In the genomic region with DNA sequence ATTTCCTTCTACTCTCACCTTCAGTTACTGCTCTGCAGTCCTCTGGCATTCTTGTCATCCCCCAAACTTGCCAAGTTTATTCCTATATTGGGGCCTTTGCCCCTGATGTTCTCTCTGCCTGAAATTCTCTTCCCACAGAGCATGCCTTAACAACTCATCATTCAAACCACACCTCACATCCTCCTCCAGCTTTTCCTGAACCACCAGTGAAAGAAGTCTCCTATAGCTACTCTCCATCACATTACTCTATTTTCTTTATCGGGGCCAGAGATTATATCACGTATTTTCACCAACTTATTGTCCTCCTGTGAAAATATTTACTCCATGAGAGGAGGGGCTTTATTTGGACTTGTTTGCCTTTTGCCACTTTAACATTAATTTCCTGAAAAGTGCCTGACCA, we compare ENCODE assay signal across 23 cellular contexts. TPM values are rescaled to one million over a fixed set of nuclear protein-coding genes. Genes with fewer than 3 reads are reported as not detected.
DNase-seq lines count a peak whose midpoint lies in the region; ATAC-seq and TF ChIP-seq lines count a peak whose summit lies in the region.
"Had no signal": no experiment of that assay in that cellular context is flagged by ENCODE, and none has a peak within 500 bp of the region (broad histone marks: within the 10 kb centered on the region; RNA-seq: fewer than 3 reads in every experiment).

No MANE protein-coding gene starts in this region.

- H3K9ac ChIP-seq in fibroblast of lung (ENCODE audit: insufficient read depth, low read length), result no peak overlapping the region
- H3K9ac ChIP-seq in neuronal stem cell (ENCODE audit: low read depth, low read length, poor library complexity), result no peak overlapping the region
- H3K9ac ChIP-seq: BLaER1 treated with 17β-estradiol and CSF1 and Interleukin-3, amounts not matched to agents 10 nM and 100 nM had no signal

- H3K9me3 Mint-ChIP-seq in activated CD4-positive, alpha-beta T cell treated with anti-CD3 and anti-CD28 coated beads for 36 hours (ENCODE audit: low read depth), result no peaks in the 10 kb centered on the region
- H3K9me3 Mint-ChIP-seq: IgD-negative memory B cell; neural crest cell; stimulated activated naive CD8-positive, alpha-beta T cell treated with anti-CD3 and anti-CD28 coated beads, Interleukin-15, Interleukin-2, amounts not matched to agents 100 ng/mL and 50 ng/mL, for 24 hours had no signal

- H3K79me1 ChIP-seq in neuronal stem cell (ENCODE audit: low read depth, low read length), result no peaks in the 10 kb centered on the region

- H3K23ac ChIP-seq in neuronal stem cell (ENCODE audit: low read depth, low read length, poor library complexity), result no peak overlapping the region

- H3K9me3 ChIP-seq in fibroblast of lung (ENCODE audit: control insufficient read depth, insufficient read depth, low read depth, low read length) (no peaks in the 10 kb centered on the region), neuronal stem cell (replicated peaks in 1 of 2; ENCODE audit: control insufficient read depth in 2 of 2, insufficient read depth in 1 of 2, low read depth in 1 of 2, low read length in 2 of 2) (peaks cover 0 to 1% of the 10 kb centered on the region in 2 donors)
- H3K9me3 ChIP-seq: adrenal gland; BLaER1 treated with 17β-estradiol and CSF1 and Interleukin-3, amounts not matched to agents 10 nM and 100 nM; mucosa of descending colon; spleen; tibial nerve had no signal

- H4K91ac ChIP-seq in neuronal stem cell (ENCODE audit: low read depth, low read length, poor library complexity), result no peak overlapping the region

- no peak for ATAC-seq in activated CD4-positive, alpha-beta T cell treated with anti-CD3 and anti-CD28 coated beads for 36 hours
- ATAC-seq: mucosa of descending colon had no signal

- H2BK12ac ChIP-seq in neuronal stem cell (ENCODE audit: low read length), result no peak overlapping the region

- no peaks in the 10 kb centered on the region for H3K4me1 Mint-ChIP-seq in activated CD4-positive, alpha-beta T cell treated with anti-CD3 and anti-CD28 coated beads for 36 hours
- H3K4me1 Mint-ChIP-seq: IgD-negative memory B cell, neural crest cell had no signal

- H3K36me3 Mint-ChIP-seq in activated CD4-positive, alpha-beta T cell treated with anti-CD3 and anti-CD28 coated beads for 36 hours (ENCODE audit: low read depth), result no peaks in the 10 kb centered on the region
- H3K36me3 Mint-ChIP-seq: IgD-negative memory B cell had no signal

- no peak overlapping the region for H2BK5ac ChIP-seq in neuronal stem cell (ENCODE audit: low read length)

- H3K27ac Mint-ChIP-seq in activated CD4-positive, alpha-beta T cell treated with anti-CD3 and anti-CD28 coated beads for 36 hours, result no peak overlapping the region
- H3K27ac Mint-ChIP-seq: IgD-negative memory B cell; stimulated activated naive CD8-positive, alpha-beta T cell treated with anti-CD3 and anti-CD28 coated beads, Interleukin-15, Interleukin-2, amounts not matched to agents 100 ng/mL and 50 ng/mL, for 24 hours had no signal

- H3K4me3 ChIP-seq in fibroblast of lung (replicated peaks in 1 of 4; ENCODE audit: control extremely low read depth in 1 of 4, insufficient read depth in 1 of 4, low read depth in 3 of 4, low read length in 4 of 4) (no peak overlapping the region), skeletal muscle cell (ENCODE audit: low read depth, low read length) (no peak overlapping the region), neuronal stem cell (ENCODE audit: low read length in 2 of 2) (no peak overlapping the region)
- H3K4me3 ChIP-seq: adrenal gland; BLaER1 treated with 17β-estradiol and CSF1 and Interleukin-3, amounts not matched to agents 10 nM and 100 nM; mucosa of descending colon; spleen; tibial nerve had no signal

- H3K36me3 ChIP-seq in fibroblast of lung (ENCODE audit: control insufficient read depth, insufficient read depth, low read length) (no peaks in the 10 kb centered on the region), neuronal stem cell (replicated peaks in 1 of 2; ENCODE audit: control insufficient read depth in 2 of 2, insufficient read depth in 2 of 2, low read length in 2 of 2) (no peaks in the 10 kb centered on the region)
- H3K36me3 ChIP-seq: adrenal gland; BLaER1 treated with 17β-estradiol and CSF1 and Interleukin-3, amounts not matched to agents 10 nM and 100 nM; spleen; tibial nerve had no signal

- POLR2A ChIA-PET in activated CD4-positive, alpha-beta T cell treated with anti-CD3 and anti-CD28 coated beads for 36 hours (lab: Charles Lee), result no interaction called here

- H3K79me2 ChIP-seq in fibroblast of lung (ENCODE audit: control insufficient read depth, insufficient read depth, low read length), result no peaks in the 10 kb centered on the region

- H2AFZ ChIP-seq in fibroblast of lung (ENCODE audit: low read length), result no peak overlapping the region
- no peak overlapping the region for H2AFZ ChIP-seq in neuronal stem cell (ENCODE audit: low read length)

- H3K27me3 Mint-ChIP-seq in activated CD4-positive, alpha-beta T cell treated with anti-CD3 and anti-CD28 coated beads for 36 hours, result no peaks in the 10 kb centered on the region
- H3K27me3 Mint-ChIP-seq: IgD-negative memory B cell; stimulated activated naive CD8-positive, alpha-beta T cell treated with anti-CD3 and anti-CD28 coated beads, Interleukin-15, Interleukin-2, amounts not matched to agents 100 ng/mL and 50 ng/mL, for 24 hours had no signal

- no peak overlapping the region for H3K4me3 Mint-ChIP-seq in activated CD4-positive, alpha-beta T cell treated with anti-CD3 and anti-CD28 coated beads for 36 hours
- H3K4me3 Mint-ChIP-seq: IgD-negative memory B cell; neural crest cell; stimulated activated naive CD8-positive, alpha-beta T cell treated with anti-CD3 and anti-CD28 coated beads, Interleukin-15, Interleukin-2, amounts not matched to agents 100 ng/mL and 50 ng/mL, for 24 hours had no signal

- H3K4me1 ChIP-seq in fibroblast of lung (ENCODE audit: control insufficient read depth, extremely low read depth, insufficient read depth, low read length), result no peaks in the 10 kb centered on the region
- peaks cover 0 to 4% of the 10 kb centered on the region in 2 donors for H3K4me1 ChIP-seq in neuronal stem cell (ENCODE audit: control insufficient read depth in 2 of 2, insufficient read depth in 1 of 2, low read depth in 1 of 2, low read length in 2 of 2)
- H3K4me1 ChIP-seq: BLaER1 treated with 17β-estradiol and CSF1 and Interleukin-3, amounts not matched to agents 10 nM and 100 nM had no signal

- no peak overlapping the region for H4K8ac ChIP-seq in neuronal stem cell (ENCODE audit: low read depth, low read length)

- no peak overlapping the region for H2BK15ac ChIP-seq in neuronal stem cell (ENCODE audit: low read length)

- no peaks in the 10 kb centered on the region for H4K20me1 ChIP-seq in fibroblast of lung (ENCODE audit: control insufficient read depth, extremely low read depth, insufficient read depth, low read length)
- H4K20me1 ChIP-seq: BLaER1 treated with 17β-estradiol and CSF1 and Interleukin-3, amounts not matched to agents 10 nM and 100 nM had no signal

- DNase-seq in EH (ENCODE audit: low read depth), result peak; percentile 90
- peak; percentile 70 for DNase-seq in NCI-H226
- peak; percentile 43 to 97 for DNase-seq in fibroblast of lung (ENCODE audit: low read depth in 2 of 2)
- peak; percentile 90 for DNase-seq in skeletal muscle cell (ENCODE audit: low read depth)
- no peak for DNase-seq in activated CD4-positive, alpha-beta T cell treated with anti-CD3 and anti-CD28 coated beads for 36 hours
- no peak for DNase-seq in Kasumi-1 (lab: John Stamatoyannopoulos, UW)
- no peak for DNase-seq in neuronal stem cell (ENCODE audit: low spot score)
- DNase-seq: activated CD8-positive, alpha-beta memory T cell treated with anti-CD3 and anti-CD28 coated beads, Interleukin-2, amount 50 U/mL, for 48 hours; activated gamma-delta T cell; adrenal gland; Calu3; MM.1S; mucosa of descending colon; NCI-H2171 treated with DMSO at 0.1 percent for 48 hours; OCI-M1; SHP77; spleen; stimulated activated CD4-positive, alpha-beta T cell treated with anti-CD3 and anti-CD28 coated beads, Interleukin-4, amount 100 ng/mL, for 24 hours had no signal

- H3K27ac ChIP-seq in fibroblast of lung (ENCODE audit: insufficient read depth, low read length), result no peak overlapping the region
- no peak overlapping the region for H3K27ac ChIP-seq in neuronal stem cell (replicated peaks; ENCODE audit: low read length)
- H3K27ac ChIP-seq: adrenal gland; BLaER1 treated with 17β-estradiol and CSF1 and Interleukin-3, amounts not matched to agents 10 nM and 100 nM; spleen had no signal

- H3K27me3 ChIP-seq in fibroblast of lung (ENCODE audit: control insufficient read depth, insufficient read depth, low read length) (no peaks in the 10 kb centered on the region), neuronal stem cell (ENCODE audit: control insufficient read depth in 3 of 3, insufficient read depth in 3 of 3, low read depth in 1 of 3, low read length in 3 of 3) (no peaks in the 10 kb centered on the region)
- H3K27me3 ChIP-seq: adrenal gland; BLaER1 treated with 17β-estradiol and CSF1 and Interleukin-3, amounts not matched to agents 10 nM and 100 nM; spleen; tibial nerve had no signal

- TF ChIP-seq CTCF in fibroblast of lung (conservative IDR thresholded peaks at IDR 0.05 in 1 of 2, IDR thresholded peaks at IDR 0.05 in 1 of 2; ENCODE audit: low read depth in 1 of 2, low read length in 2 of 2), result no peak

- no peak overlapping the region for H3K4ac ChIP-seq in neuronal stem cell (ENCODE audit: low read length)

- H3K18ac ChIP-seq in neuronal stem cell (ENCODE audit: low read length), result no peak overlapping the region

- CTCF ChIA-PET in activated CD4-positive, alpha-beta T cell treated with anti-CD3 and anti-CD28 coated beads for 36 hours (lab: Charles Lee), result interaction anchor here (1.5 to 2.5 kb wide), 4 partner anchors 14 to 406 kb away, joined by 4 to 9 read pairs (median 4); no protein-coding TSS in a partner anchor

- H2AK5ac ChIP-seq in neuronal stem cell (ENCODE audit: low read depth, low read length), result no peak overlapping the region

- no peak overlapping the region for H3K4me2 ChIP-seq in fibroblast of lung (ENCODE audit: extremely low read depth, insufficient read depth, low read length)
- H3K4me2 ChIP-seq in neuronal stem cell (ENCODE audit: insufficient read depth, low read length, poor library complexity, severe bottlenecking), result no peak overlapping the region
- H3K4me2 ChIP-seq: BLaER1 treated with 17β-estradiol and CSF1 and Interleukin-3, amounts not matched to agents 10 nM and 100 nM had no signal

- no peak overlapping the region for H3K14ac ChIP-seq in neuronal stem cell (ENCODE audit: low read length)

- no peak overlapping the region for H2BK120ac ChIP-seq in neuronal stem cell (ENCODE audit: low read depth, low read length)

- no CpG with 5 or more reads among the region's 2 CpGs for WGBS in neuronal stem cell (ENCODE audit: extremely low coverage in 2 of 2, insufficient read length in 2 of 2, insufficient replicate concordance in 1 of 2), 2 donors

- intact Hi-C loops in activated CD4-positive, alpha-beta T cell treated with anti-CD3 and anti-CD28 coated beads for 36 hours (cut with DNase I, micrococcal nuclease), result loop anchor here in 1 of 2 experiments (10.0 kb wide), 2 partner anchors 328 to 1678 kb away; partner anchors contain the start of gene GPR88

RNA-seq across cellular contexts. Expression of gene EXTL2, which starts 32.1 kb away (rescaled TPM):
- total RNA-seq in fibroblast of lung, result 18.5 and 22.1 TPM in 2 replicates
- polyA plus RNA-seq in fibroblast of lung, result 25.2 and 43.7 TPM in 2 replicates
- 14.9 and 21.1 TPM in 2 replicates for polyA plus RNA-seq in fibroblast of lung (2012)
- 2.3 and 3.8 TPM in 2 replicates for polyA minus RNA-seq in fibroblast of lung (ENCODE audit: low replicate concordance)
- 1 to 10 TPM; 4.5 to 5.0 TPM for total RNA-seq in activated CD4-positive, alpha-beta T cell treated with anti-CD3 and anti-CD28 coated beads for 36 hours
- polyA plus RNA-seq in neuronal stem cell (2013, experiment 1 of 2), result 41.8 TPM
- polyA plus RNA-seq in neuronal stem cell (2013, experiment 2 of 2), result 42.7 TPM

RNA-seq across cellular contexts. Expression of gene SLC30A7, which starts 33.3 kb away (rescaled TPM):
- total RNA-seq in fibroblast of lung, result 23.1 and 26.7 TPM in 2 replicates
- polyA plus RNA-seq in fibroblast of lung, result 24.7 and 37.4 TPM in 2 replicates
- 8.9 and 14.9 TPM in 2 replicates for polyA plus RNA-seq in fibroblast of lung (2012)
- polyA minus RNA-seq in fibroblast of lung (ENCODE audit: low replicate concordance), result 20.5 and 33.1 TPM in 2 replicates
- total RNA-seq in activated CD4-positive, alpha-beta T cell treated with anti-CD3 and anti-CD28 coated beads for 36 hours, result 10 to 100 TPM; 33.2 to 34.6 TPM
- polyA plus RNA-seq in neuronal stem cell (2013, experiment 1 of 2), result 6.6 TPM
- 7.1 TPM for polyA plus RNA-seq in neuronal stem cell (2013, experiment 2 of 2)

Comparison
In these comparisons a context has a peak if more than half of its experiments do, and no peak if none do; other contexts are left out.
1. DNase-seq: peak in EH (single experiment), NCI-H226 (single experiment), fibroblast of lung (2 of 2) and skeletal muscle cell (single experiment); none in activated CD4-positive, alpha-beta T cell treated with anti-CD3 and anti-CD28 coated beads for 36 hours (single experiment), Kasumi-1 (0 of 2) and neuronal stem cell (single experiment).